1 cellular context compared by ENCODE assay signal in the genomic region with DNA sequence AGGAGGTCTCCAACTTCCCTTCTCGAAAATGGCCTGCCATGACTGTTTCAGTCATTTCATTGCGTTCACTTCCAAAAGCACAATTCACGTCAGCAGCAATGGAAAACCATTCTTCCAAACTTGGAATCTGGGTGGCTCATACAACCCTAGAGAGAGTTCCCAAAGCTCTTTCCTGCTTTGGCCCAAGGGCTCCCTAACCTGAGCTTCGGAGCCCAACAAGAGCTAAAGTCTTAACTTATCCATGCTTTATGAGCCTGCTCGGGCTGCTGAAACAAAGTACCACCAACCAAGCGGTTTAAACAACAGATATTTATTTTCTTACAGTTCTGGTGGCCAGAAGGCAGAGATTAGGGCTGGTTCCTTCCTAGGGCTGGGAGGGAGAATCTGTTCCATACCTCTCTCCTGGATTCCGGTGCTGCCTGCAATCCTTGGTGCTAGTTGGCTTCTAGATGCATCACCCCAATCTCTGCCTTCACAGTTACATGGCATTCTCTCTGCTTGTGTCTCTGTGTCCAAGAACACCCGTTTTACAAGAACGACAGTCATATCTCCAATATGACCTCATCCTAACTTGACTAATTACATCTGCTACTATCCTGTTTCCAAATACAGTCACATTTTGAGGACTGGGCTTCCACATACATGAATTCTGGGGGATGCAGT.
TF ChIP-seq lines count a peak whose summit lies in the region.

No MANE protein-coding gene starts in this region.

TF ChIP-seq in GM23338, 12 proteins besides CTCF, POLR2A, EP300 and RAD21 (continued from another document):
- TF ChIP-seq, protein P1, sequence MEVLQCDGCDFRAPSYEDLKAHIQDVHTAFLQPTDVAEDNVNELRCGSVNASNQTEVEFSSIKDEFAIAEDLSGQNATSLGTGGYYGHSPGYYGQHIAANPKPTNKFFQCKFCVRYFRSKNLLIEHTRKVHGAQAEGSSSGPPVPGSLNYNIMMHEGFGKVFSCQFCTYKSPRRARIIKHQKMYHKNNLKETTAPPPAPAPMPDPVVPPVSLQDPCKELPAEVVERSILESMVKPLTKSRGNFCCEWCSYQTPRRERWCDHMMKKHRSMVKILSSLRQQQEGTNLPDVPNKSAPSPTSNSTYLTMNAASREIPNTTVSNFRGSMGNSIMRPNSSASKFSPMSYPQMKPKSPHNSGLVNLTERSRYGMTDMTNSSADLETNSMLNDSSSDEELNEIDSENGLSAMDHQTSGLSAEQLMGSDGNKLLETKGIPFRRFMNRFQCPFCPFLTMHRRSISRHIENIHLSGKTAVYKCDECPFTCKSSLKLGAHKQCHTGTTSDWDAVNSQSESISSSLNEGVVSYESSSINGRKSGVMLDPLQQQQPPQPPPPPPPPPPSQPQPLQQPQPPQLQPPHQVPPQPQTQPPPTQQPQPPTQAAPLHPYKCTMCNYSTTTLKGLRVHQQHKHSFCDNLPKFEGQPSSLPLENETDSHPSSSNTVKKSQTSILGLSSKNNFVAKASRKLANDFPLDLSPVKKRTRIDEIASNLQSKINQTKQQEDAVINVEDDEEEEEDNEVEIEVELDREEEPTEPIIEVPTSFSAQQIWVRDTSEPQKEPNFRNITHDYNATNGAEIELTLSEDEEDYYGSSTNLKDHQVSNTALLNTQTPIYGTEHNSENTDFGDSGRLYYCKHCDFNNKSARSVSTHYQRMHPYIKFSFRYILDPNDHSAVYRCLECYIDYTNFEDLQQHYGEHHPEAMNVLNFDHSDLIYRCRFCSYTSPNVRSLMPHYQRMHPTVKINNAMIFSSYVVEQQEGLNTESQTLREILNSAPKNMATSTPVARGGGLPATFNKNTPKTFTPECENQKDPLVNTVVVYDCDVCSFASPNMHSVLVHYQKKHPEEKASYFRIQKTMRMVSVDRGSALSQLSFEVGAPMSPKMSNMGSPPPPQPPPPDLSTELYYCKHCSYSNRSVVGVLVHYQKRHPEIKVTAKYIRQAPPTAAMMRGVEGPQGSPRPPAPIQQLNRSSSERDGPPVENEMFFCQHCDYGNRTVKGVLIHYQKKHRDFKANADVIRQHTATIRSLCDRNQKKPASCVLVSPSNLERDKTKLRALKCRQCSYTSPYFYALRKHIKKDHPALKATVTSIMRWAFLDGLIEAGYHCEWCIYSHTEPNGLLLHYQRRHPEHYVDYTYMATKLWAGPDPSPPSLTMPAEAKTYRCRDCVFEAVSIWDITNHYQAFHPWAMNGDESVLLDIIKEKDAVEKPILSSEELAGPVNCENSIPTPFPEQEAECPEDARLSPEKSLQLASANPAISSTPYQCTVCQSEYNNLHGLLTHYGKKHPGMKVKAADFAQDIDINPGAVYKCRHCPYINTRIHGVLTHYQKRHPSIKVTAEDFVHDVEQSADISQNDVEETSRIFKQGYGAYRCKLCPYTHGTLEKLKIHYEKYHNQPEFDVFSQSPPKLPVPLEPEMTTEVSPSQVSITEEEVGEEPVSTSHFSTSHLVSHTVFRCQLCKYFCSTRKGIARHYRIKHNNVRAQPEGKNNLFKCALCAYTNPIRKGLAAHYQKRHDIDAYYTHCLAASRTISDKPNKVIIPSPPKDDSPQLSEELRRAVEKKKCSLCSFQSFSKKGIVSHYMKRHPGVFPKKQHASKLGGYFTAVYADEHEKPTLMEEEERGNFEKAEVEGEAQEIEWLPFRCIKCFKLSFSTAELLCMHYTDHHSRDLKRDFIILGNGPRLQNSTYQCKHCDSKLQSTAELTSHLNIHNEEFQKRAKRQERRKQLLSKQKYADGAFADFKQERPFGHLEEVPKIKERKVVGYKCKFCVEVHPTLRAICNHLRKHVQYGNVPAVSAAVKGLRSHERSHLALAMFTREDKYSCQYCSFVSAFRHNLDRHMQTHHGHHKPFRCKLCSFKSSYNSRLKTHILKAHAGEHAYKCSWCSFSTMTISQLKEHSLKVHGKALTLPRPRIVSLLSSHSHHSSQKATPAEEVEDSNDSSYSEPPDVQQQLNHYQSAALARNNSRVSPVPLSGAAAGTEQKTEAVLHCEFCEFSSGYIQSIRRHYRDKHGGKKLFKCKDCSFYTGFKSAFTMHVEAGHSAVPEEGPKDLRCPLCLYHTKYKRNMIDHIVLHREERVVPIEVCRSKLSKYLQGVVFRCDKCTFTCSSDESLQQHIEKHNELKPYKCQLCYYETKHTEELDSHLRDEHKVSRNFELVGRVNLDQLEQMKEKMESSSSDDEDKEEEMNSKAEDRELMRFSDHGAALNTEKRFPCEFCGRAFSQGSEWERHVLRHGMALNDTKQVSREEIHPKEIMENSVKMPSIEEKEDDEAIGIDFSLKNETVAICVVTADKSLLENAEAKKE (CRISPR knock-in tag; IDR thresholded peaks at IDR 0.05): no peak
- TF ChIP-seq, protein P2, sequence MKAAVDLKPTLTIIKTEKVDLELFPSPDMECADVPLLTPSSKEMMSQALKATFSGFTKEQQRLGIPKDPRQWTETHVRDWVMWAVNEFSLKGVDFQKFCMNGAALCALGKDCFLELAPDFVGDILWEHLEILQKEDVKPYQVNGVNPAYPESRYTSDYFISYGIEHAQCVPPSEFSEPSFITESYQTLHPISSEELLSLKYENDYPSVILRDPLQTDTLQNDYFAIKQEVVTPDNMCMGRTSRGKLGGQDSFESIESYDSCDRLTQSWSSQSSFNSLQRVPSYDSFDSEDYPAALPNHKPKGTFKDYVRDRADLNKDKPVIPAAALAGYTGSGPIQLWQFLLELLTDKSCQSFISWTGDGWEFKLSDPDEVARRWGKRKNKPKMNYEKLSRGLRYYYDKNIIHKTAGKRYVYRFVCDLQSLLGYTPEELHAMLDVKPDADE (IDR thresholded peaks at IDR 0.05): no peak
- no peak for TF ChIP-seq POLR2AphosphoS5 (IDR thresholded peaks at IDR 0.05; ENCODE audit: low read depth)
